9 cellular contexts compared by ENCODE assay signal in genomic region chr5:179796877-179797608, GRCh38. TPM values are rescaled to one million over a fixed set of nuclear protein-coding genes. Genes with fewer than 3 reads are reported as not detected.
DNase-seq lines count a peak whose midpoint lies in the region; ATAC-seq and TF ChIP-seq lines count a peak whose summit lies in the region.
"Had no signal": no experiment of that assay in that cellular context is flagged by ENCODE, and none has a peak within 500 bp of the region (broad histone marks: within the 10 kb centered on the region; RNA-seq: fewer than 3 reads in every experiment).

No MANE protein-coding gene starts in this region.

- ATAC-seq in gastroesophageal sphincter (no peak), GM21526 (IDR thresholded peaks at IDR 0.05; ENCODE audit: low FRiP score, unreplicated experiment) (no peak), HG02798 (IDR thresholded peaks at IDR 0.05; ENCODE audit: poor library complexity, unreplicated experiment) (no peak), GM19324 (IDR thresholded peaks at IDR 0.05; ENCODE audit: low FRiP score, unreplicated experiment) (no peak)

- TF ChIP-seq POLR2A in gastroesophageal sphincter (IDR thresholded peaks at IDR 0.05): no peak
- TF ChIP-seq POLR2A in erythroblast (IDR thresholded peaks at IDR 0.05; ENCODE audit: low read length): no peak

- POLR2A ChIA-PET in RWPE1 (lab: Yijun Ruan, JAX; ENCODE audit: low non-redundant PET): interaction anchor here (0.7 kb wide), 1 partner anchor 24 kb away, joined by 4 read pairs; the partner anchor contains the start of gene SQSTM1

- peaks cover 0 to 70% (median 28%) of the 10 kb centered on the region in 3 donors for H3K4me1 ChIP-seq in gastroesophageal sphincter

- DNase-seq in GM12864 (ENCODE audit: low read depth): no peak
- DNase-seq in RWPE1 (ENCODE audit: low spot score): no peak
- DNase-seq in skeletal muscle cell (ENCODE audit: low read depth): no peak
- DNase-seq in erythroblast (lab: John Stamatoyannopoulos, UW): no peak
- DNase-seq: NCI-H1694 had no signal

- WGBS in gastroesophageal sphincter (ENCODE audit: low coverage in 1 of 2), 2 donors: 86 to 96% methylated on average over 6 to 14 of the region's 21 CpGs

- peak overlapping the region; percentile 74 for H3K4me3 ChIP-seq in GM12864 (ENCODE audit: low read depth, low read length)
- peak overlapping the region in 1 of 2 donors; percentile 81 for H3K4me3 ChIP-seq in gastroesophageal sphincter
- H3K4me3 ChIP-seq in skeletal muscle cell (ENCODE audit: low read depth, low read length): peak overlapping the region; percentile 59

- H3K27ac ChIP-seq in RWPE1 (peak overlapping the region; percentile 86), gastroesophageal sphincter (peak overlapping the region; percentile 36 to 90 (median 84))

- no peak for TF ChIP-seq EP300 in gastroesophageal sphincter (IDR thresholded peaks at IDR 0.05)

- CTCF ChIA-PET in RWPE1 (lab: Yijun Ruan, JAX): interaction anchor here (1.1 to 7.0 kb wide), 3 partner anchors 17 to 34 kb away, joined by 3 to 39 read pairs (median 3); no protein-coding TSS in a partner anchor

- no peaks in the 10 kb centered on the region for H3K27me3 ChIP-seq in gastroesophageal sphincter

- no peaks in the 10 kb centered on the region for H3K9me3 ChIP-seq in gastroesophageal sphincter

- peaks cover 0 to 47% of the 10 kb centered on the region in 2 donors for H3K36me3 ChIP-seq in gastroesophageal sphincter

- TF ChIP-seq CTCF in GM12864 (IDR thresholded peaks at IDR 0.05; ENCODE audit: low read depth, low read length, missing control alignments) (no peak), RWPE1 (conservative IDR thresholded peaks at IDR 0.05; ENCODE audit: low read depth) (no peak), gastroesophageal sphincter (IDR thresholded peaks at IDR 0.05) (no peak)

RNA-seq across cellular contexts. Expression of gene LTC4S, which starts 3.3 kb away (rescaled TPM):
- 1 to 10 TPM in 3 of 4 donors, not detected in 1; 7.5 to 8.8 (median 8.2) TPM for total RNA-seq in gastroesophageal sphincter

RNA-seq across cellular contexts. Expression of gene MGAT4B, which starts 9.6 kb away (rescaled TPM):
- 10 to 100 TPM; 42.5 to 58.5 (median 47.2) TPM for total RNA-seq in gastroesophageal sphincter

RNA-seq across cellular contexts. Expression of gene SQSTM1, which starts 23.7 kb away (rescaled TPM):
- 100 to 1,000 TPM; 305 to 485 (median 408) TPM for total RNA-seq in gastroesophageal sphincter
